1 cellular context compared by ENCODE assay signal in the genomic region with DNA sequence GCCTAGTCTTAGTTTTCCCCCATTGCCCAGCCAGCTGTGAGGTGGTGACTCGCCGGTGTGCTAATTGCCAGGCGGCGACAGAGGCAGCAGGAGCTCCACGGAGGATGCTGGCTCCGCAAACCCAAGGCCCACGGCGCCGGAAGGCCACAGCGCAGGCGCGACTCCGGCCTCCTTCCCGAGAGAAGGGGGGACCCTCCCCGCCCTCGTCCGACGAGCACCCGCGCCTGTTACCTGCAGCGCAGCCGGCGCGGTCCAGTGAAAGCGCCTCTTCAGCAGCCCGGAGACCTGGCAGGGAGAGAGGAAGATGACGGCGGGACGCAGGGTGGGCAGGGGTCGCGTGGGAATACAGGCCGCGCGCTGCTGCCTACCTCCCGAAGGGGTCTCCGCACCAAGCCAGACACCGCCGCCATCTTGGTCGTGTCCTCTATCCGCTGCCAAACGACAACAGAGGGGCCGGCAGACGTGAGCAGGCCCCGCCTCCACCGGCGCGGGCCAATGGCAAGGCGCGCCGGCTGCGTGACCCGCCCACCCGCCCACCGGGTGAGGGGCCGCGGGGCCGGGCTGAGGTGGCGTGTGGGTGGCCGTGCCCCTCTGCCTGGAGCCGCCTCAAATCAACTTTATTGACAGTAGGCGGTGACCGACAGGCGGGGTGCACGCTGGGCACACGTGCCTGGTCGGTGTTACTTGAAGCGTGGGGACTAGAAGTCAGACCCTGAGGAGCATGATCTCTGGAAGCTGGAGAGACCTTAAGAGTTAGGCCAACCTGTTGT.
TF ChIP-seq lines count a peak whose summit lies in the region.

A gene (minus strand): TSS at position 433 of the 770 bp plus-strand sequence. CDS start 23 bp downstream, at position 410.

TF ChIP-seq in K562, 482 proteins besides CTCF, POLR2A, EP300 and RAD21 (continues in another document):
- TF ChIP-seq, protein P1, sequence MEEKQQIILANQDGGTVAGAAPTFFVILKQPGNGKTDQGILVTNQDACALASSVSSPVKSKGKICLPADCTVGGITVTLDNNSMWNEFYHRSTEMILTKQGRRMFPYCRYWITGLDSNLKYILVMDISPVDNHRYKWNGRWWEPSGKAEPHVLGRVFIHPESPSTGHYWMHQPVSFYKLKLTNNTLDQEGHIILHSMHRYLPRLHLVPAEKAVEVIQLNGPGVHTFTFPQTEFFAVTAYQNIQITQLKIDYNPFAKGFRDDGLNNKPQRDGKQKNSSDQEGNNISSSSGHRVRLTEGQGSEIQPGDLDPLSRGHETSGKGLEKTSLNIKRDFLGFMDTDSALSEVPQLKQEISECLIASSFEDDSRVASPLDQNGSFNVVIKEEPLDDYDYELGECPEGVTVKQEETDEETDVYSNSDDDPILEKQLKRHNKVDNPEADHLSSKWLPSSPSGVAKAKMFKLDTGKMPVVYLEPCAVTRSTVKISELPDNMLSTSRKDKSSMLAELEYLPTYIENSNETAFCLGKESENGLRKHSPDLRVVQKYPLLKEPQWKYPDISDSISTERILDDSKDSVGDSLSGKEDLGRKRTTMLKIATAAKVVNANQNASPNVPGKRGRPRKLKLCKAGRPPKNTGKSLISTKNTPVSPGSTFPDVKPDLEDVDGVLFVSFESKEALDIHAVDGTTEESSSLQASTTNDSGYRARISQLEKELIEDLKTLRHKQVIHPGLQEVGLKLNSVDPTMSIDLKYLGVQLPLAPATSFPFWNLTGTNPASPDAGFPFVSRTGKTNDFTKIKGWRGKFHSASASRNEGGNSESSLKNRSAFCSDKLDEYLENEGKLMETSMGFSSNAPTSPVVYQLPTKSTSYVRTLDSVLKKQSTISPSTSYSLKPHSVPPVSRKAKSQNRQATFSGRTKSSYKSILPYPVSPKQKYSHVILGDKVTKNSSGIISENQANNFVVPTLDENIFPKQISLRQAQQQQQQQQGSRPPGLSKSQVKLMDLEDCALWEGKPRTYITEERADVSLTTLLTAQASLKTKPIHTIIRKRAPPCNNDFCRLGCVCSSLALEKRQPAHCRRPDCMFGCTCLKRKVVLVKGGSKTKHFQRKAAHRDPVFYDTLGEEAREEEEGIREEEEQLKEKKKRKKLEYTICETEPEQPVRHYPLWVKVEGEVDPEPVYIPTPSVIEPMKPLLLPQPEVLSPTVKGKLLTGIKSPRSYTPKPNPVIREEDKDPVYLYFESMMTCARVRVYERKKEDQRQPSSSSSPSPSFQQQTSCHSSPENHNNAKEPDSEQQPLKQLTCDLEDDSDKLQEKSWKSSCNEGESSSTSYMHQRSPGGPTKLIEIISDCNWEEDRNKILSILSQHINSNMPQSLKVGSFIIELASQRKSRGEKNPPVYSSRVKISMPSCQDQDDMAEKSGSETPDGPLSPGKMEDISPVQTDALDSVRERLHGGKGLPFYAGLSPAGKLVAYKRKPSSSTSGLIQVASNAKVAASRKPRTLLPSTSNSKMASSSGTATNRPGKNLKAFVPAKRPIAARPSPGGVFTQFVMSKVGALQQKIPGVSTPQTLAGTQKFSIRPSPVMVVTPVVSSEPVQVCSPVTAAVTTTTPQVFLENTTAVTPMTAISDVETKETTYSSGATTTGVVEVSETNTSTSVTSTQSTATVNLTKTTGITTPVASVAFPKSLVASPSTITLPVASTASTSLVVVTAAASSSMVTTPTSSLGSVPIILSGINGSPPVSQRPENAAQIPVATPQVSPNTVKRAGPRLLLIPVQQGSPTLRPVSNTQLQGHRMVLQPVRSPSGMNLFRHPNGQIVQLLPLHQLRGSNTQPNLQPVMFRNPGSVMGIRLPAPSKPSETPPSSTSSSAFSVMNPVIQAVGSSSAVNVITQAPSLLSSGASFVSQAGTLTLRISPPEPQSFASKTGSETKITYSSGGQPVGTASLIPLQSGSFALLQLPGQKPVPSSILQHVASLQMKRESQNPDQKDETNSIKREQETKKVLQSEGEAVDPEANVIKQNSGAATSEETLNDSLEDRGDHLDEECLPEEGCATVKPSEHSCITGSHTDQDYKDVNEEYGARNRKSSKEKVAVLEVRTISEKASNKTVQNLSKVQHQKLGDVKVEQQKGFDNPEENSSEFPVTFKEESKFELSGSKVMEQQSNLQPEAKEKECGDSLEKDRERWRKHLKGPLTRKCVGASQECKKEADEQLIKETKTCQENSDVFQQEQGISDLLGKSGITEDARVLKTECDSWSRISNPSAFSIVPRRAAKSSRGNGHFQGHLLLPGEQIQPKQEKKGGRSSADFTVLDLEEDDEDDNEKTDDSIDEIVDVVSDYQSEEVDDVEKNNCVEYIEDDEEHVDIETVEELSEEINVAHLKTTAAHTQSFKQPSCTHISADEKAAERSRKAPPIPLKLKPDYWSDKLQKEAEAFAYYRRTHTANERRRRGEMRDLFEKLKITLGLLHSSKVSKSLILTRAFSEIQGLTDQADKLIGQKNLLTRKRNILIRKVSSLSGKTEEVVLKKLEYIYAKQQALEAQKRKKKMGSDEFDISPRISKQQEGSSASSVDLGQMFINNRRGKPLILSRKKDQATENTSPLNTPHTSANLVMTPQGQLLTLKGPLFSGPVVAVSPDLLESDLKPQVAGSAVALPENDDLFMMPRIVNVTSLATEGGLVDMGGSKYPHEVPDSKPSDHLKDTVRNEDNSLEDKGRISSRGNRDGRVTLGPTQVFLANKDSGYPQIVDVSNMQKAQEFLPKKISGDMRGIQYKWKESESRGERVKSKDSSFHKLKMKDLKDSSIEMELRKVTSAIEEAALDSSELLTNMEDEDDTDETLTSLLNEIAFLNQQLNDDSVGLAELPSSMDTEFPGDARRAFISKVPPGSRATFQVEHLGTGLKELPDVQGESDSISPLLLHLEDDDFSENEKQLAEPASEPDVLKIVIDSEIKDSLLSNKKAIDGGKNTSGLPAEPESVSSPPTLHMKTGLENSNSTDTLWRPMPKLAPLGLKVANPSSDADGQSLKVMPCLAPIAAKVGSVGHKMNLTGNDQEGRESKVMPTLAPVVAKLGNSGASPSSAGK (IDR thresholded peaks at IDR 0.05), result peak; percentile 87
- TF ChIP-seq ZFP36 (IDR thresholded peaks at IDR 0.05; ENCODE audit: low read depth, low read length, partially characterized antibody) (no peak), ESRRB (CRISPR knock-in tag; IDR thresholded peaks at IDR 0.05; ENCODE audit: borderline replicate concordance) (no peak), ATF1 (CRISPR knock-in tag; IDR thresholded peaks at IDR 0.05) (no peak), ATF1 (tag; IDR thresholded peaks at IDR 0.05) (peak; percentile 60; the same call in 1 of the 2 replicates), MEIS2 (IDR thresholded peaks at IDR 0.05; ENCODE audit: partially characterized antibody) (peak; percentile 24), ZNF224 (CRISPR knock-in tag; IDR thresholded peaks at IDR 0.05) (no peak), NFXL1 (CRISPR knock-in tag; IDR thresholded peaks at IDR 0.05) (no peak), BRD4 (IDR thresholded peaks at IDR 0.05) (no peak), SETDB1 (IDR thresholded peaks at IDR 0.05; ENCODE audit: low read length) (no peak), BHLHE40 (IDR thresholded peaks at IDR 0.05; ENCODE audit: low read length) (peak; percentile 85), ZNF263 (CRISPR knock-in tag; IDR thresholded peaks at IDR 0.05; ENCODE audit: borderline replicate concordance) (no peak), MEF2A (IDR thresholded peaks at IDR 0.05; ENCODE audit: control insufficient read depth, low read depth, low read length) (no peak), ZBTB7A (IDR thresholded peaks at IDR 0.05; ENCODE audit: borderline replicate concordance, control insufficient read depth, low read depth, low read length) (peak; percentile 70; the same call in 1 of the 2 replicates), SIN3A (IDR thresholded peaks at IDR 0.05; ENCODE audit: borderline replicate concordance in 2 of 2, control insufficient read depth in 1 of 2, low read depth in 2 of 2, low read length in 2 of 2) (peak; percentile 31 to 58; a peak in 1 of 4 replicates), CTBP1 (IDR thresholded peaks at IDR 0.05; ENCODE audit: borderline replicate concordance) (peak; percentile 67; the same call in 1 of the 2 replicates), NONO (IDR thresholded peaks at IDR 0.05; ENCODE audit: low read depth in 2 of 2, low read length in 1 of 2) (peak in 1 of 2 experiments; percentile 27; a peak in 1 of 4 replicates), XRCC4 (IDR thresholded peaks at IDR 0.05; ENCODE audit: extremely low read depth, insufficient read depth, insufficient read length) (no peak), HLTF (IDR thresholded peaks at IDR 0.05) (no peak)
- TF ChIP-seq, protein P2, sequence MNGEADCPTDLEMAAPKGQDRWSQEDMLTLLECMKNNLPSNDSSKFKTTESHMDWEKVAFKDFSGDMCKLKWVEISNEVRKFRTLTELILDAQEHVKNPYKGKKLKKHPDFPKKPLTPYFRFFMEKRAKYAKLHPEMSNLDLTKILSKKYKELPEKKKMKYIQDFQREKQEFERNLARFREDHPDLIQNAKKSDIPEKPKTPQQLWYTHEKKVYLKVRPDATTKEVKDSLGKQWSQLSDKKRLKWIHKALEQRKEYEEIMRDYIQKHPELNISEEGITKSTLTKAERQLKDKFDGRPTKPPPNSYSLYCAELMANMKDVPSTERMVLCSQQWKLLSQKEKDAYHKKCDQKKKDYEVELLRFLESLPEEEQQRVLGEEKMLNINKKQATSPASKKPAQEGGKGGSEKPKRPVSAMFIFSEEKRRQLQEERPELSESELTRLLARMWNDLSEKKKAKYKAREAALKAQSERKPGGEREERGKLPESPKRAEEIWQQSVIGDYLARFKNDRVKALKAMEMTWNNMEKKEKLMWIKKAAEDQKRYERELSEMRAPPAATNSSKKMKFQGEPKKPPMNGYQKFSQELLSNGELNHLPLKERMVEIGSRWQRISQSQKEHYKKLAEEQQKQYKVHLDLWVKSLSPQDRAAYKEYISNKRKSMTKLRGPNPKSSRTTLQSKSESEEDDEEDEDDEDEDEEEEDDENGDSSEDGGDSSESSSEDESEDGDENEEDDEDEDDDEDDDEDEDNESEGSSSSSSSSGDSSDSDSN (IDR thresholded peaks at IDR 0.05; ENCODE audit: borderline replicate concordance in 1 of 2, low read depth in 2 of 2, low read length in 2 of 2), result no peak
- TF ChIP-seq, protein P3, sequence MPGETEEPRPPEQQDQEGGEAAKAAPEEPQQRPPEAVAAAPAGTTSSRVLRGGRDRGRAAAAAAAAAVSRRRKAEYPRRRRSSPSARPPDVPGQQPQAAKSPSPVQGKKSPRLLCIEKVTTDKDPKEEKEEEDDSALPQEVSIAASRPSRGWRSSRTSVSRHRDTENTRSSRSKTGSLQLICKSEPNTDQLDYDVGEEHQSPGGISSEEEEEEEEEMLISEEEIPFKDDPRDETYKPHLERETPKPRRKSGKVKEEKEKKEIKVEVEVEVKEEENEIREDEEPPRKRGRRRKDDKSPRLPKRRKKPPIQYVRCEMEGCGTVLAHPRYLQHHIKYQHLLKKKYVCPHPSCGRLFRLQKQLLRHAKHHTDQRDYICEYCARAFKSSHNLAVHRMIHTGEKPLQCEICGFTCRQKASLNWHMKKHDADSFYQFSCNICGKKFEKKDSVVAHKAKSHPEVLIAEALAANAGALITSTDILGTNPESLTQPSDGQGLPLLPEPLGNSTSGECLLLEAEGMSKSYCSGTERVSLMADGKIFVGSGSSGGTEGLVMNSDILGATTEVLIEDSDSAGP (CRISPR knock-in tag; IDR thresholded peaks at IDR 0.05), result no peak
- TF ChIP-seq, protein P4, sequence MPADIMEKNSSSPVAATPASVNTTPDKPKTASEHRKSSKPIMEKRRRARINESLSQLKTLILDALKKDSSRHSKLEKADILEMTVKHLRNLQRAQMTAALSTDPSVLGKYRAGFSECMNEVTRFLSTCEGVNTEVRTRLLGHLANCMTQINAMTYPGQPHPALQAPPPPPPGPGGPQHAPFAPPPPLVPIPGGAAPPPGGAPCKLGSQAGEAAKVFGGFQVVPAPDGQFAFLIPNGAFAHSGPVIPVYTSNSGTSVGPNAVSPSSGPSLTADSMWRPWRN (IDR thresholded peaks at IDR 0.05; ENCODE audit: low read depth), result no peak
- TF ChIP-seq, protein P5, sequence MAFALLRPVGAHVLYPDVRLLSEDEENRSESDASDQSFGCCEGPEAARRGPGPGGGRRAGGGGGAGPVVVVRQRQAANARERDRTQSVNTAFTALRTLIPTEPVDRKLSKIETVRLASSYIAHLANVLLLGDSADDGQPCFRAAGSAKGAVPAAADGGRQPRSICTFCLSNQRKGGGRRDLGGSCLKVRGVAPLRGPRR (CRISPR knock-in tag; IDR thresholded peaks at IDR 0.05), result no peak
- TF ChIP-seq, protein P6, sequence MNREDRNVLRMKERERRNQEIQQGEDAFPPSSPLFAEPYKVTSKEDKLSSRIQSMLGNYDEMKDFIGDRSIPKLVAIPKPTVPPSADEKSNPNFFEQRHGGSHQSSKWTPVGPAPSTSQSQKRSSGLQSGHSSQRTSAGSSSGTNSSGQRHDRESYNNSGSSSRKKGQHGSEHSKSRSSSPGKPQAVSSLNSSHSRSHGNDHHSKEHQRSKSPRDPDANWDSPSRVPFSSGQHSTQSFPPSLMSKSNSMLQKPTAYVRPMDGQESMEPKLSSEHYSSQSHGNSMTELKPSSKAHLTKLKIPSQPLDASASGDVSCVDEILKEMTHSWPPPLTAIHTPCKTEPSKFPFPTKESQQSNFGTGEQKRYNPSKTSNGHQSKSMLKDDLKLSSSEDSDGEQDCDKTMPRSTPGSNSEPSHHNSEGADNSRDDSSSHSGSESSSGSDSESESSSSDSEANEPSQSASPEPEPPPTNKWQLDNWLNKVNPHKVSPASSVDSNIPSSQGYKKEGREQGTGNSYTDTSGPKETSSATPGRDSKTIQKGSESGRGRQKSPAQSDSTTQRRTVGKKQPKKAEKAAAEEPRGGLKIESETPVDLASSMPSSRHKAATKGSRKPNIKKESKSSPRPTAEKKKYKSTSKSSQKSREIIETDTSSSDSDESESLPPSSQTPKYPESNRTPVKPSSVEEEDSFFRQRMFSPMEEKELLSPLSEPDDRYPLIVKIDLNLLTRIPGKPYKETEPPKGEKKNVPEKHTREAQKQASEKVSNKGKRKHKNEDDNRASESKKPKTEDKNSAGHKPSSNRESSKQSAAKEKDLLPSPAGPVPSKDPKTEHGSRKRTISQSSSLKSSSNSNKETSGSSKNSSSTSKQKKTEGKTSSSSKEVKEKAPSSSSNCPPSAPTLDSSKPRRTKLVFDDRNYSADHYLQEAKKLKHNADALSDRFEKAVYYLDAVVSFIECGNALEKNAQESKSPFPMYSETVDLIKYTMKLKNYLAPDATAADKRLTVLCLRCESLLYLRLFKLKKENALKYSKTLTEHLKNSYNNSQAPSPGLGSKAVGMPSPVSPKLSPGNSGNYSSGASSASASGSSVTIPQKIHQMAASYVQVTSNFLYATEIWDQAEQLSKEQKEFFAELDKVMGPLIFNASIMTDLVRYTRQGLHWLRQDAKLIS (CRISPR knock-in tag; IDR thresholded peaks at IDR 0.05), result peak; percentile 89
- TF ChIP-seq, protein P7, sequence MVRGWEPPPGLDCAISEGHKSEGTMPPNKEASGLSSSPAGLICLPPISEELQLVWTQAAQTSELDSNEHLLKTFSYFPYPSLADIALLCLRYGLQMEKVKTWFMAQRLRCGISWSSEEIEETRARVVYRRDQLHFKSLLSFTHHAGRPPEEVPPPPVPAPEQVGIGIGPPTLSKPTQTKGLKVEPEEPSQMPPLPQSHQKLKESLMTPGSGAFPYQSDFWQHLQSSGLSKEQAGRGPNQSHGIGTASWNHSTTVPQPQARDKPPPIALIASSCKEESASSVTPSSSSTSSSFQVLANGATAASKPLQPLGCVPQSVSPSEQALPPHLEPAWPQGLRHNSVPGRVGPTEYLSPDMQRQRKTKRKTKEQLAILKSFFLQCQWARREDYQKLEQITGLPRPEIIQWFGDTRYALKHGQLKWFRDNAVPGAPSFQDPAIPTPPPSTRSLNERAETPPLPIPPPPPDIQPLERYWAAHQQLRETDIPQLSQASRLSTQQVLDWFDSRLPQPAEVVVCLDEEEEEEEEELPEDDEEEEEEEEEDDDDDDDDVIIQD (CRISPR knock-in tag; IDR thresholded peaks at IDR 0.05), result no peak
- TF ChIP-seq, protein P8, sequence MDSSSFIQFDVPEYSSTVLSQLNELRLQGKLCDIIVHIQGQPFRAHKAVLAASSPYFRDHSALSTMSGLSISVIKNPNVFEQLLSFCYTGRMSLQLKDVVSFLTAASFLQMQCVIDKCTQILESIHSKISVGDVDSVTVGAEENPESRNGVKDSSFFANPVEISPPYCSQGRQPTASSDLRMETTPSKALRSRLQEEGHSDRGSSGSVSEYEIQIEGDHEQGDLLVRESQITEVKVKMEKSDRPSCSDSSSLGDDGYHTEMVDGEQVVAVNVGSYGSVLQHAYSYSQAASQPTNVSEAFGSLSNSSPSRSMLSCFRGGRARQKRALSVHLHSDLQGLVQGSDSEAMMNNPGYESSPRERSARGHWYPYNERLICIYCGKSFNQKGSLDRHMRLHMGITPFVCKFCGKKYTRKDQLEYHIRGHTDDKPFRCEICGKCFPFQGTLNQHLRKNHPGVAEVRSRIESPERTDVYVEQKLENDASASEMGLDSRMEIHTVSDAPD (CRISPR knock-in tag; IDR thresholded peaks at IDR 0.05), result no peak
